Comparison of ENCODE assay signal across 8 cellular contexts in genomic region chr16:87490799-87491521, GRCh38. TPM values are rescaled to one million over a fixed set of nuclear protein-coding genes. Genes with fewer than 3 reads are reported as not detected.
A peak's percentile ranks its signal among the peaks of the same experiment; 100 is the strongest.
DNase-seq lines count a peak whose midpoint lies in the region; ATAC-seq, FAIRE-seq and TF ChIP-seq lines count a peak whose summit lies in the region.
"Not testable (repeated sequence)": the region's sequence is repeated elsewhere in the genome, so short reads cannot be mapped to it uniquely, and the experiment has no call there.

No MANE protein-coding gene starts in this region.

- H3K9ac ChIP-seq in BLaER1 (peak overlapping the region; percentile 71), endodermal cell (ENCODE audit: extremely low read depth, low read length, poor library complexity, severe bottlenecking) (peak overlapping the region; percentile 2), HepG2 (ENCODE audit: insufficient read depth, low read depth, low read length) (peak overlapping the region; percentile 72)
- not testable (repeated sequence) for H3K9ac ChIP-seq in KMS-11

- FAIRE-seq in HepG2 (lab: Jason Lieb, UNC) = not testable (repeated sequence)

- POLR2A ChIA-PET in HepG2 (lab: Yijun Ruan, JAX) = interaction anchor here (0.6 to 3.1 kb wide), 9 partner anchors 9 to 97 kb away, joined by 3 to 16 read pairs (median 4); no protein-coding TSS in a partner anchor

- TF ChIP-seq POLR2A in HepG2 (IDR thresholded peaks at IDR 0.05; ENCODE audit: insufficient read depth in 1 of 2, low read depth in 2 of 2, low read length in 2 of 2) = not testable (repeated sequence)

- H3K4me3 ChIP-seq in BLaER1 (peak overlapping the region; percentile 85), endodermal cell (ENCODE audit: low read length) (peak overlapping the region; percentile 75), HepG2 (replicated peaks in 1 of 3; ENCODE audit: insufficient read depth in 1 of 3, low read depth in 2 of 3, low read length in 3 of 3) (peak overlapping the region; percentile 62 to 93 (median 85)), retinal pigment epithelial cell (ENCODE audit: low read length) (peak overlapping the region; percentile 73)
- H3K4me3 ChIP-seq in KMS-11 (IDR thresholded peaks at IDR 0.05; ENCODE audit: insufficient read depth, low read depth, low read length) = not testable (repeated sequence)

- H3K36me3 ChIP-seq in BLaER1; KMS-11 (ENCODE audit: insufficient read depth); endodermal cell (ENCODE audit: control insufficient read depth, insufficient read depth, low read length); HepG2 (replicated peaks in 1 of 2; ENCODE audit: control insufficient read depth in 1 of 2, insufficient read depth in 2 of 2, low read length in 2 of 2): not testable (repeated sequence)

- not testable (repeated sequence) for TF ChIP-seq RAD21 in HepG2 (CRISPR knock-in tag; IDR thresholded peaks at IDR 0.05)

- BruUV-seq in HepG2 (replicated peaks; lab: Mats Ljungman, UMichigan) = not testable (repeated sequence)

- ATAC-seq in HepG2 = 0 out of 3 replicates have a peak, but pooled peaks have one; percentile 8

- peak; percentile 32 for DNase-seq in activated CD4-positive, alpha-beta T cell treated with anti-CD3 and anti-CD28 coated beads for 1 hour
- DNase-seq in activated naive CD4-positive, alpha-beta T cell treated with anti-CD3 and anti-CD28 coated beads, Interleukin-2, amount 50 U/mL, for 16 hours = peak; percentile 68
- DNase-seq in endodermal cell (peak; percentile 66), HepG2 (ENCODE audit: low spot score) (peak; percentile 44)
- DNase-seq in retinal pigment epithelial cell (ENCODE audit: low read depth) = not testable (repeated sequence)
- peak; percentile 40 to 66 (median 54) for DNase-seq in stimulated activated naive CD4-positive, alpha-beta T cell (lab: John Stamatoyannopoulos, UW)

- H4K20me1 ChIP-seq in BLaER1 = peaks cover 63% of the 10 kb centered on the region
- not testable (repeated sequence) for H4K20me1 ChIP-seq in KMS-11 (ENCODE audit: insufficient read depth)
- H4K20me1 ChIP-seq in HepG2 (ENCODE audit: insufficient read depth, low read length) = peaks cover 56% of the 10 kb centered on the region

- not testable (repeated sequence) for TF ChIP-seq EP300 in HepG2 (IDR thresholded peaks at IDR 0.05; ENCODE audit: low read depth in 2 of 2, low read length in 2 of 2); HepG2 (CRISPR knock-in tag; IDR thresholded peaks at IDR 0.05; ENCODE audit: borderline replicate concordance)

- H3K9me3 Mint-ChIP-seq in endodermal cell = not testable (repeated sequence)

- in situ Hi-C loops in HepG2 (cut with HindIII; ENCODE audit: extremely low pct_ligation_motif_present, low pct_unique_long_range_greater_than_20kb) = loop anchor here (5.0 kb wide), 1 partner anchor 51 kb away; no protein-coding TSS in a partner anchor

- peak overlapping the region; percentile 26 for H3K27ac Mint-ChIP-seq in endodermal cell

- not testable (repeated sequence) for H3K27ac ChIP-seq in BLaER1; KMS-11; endodermal cell (ENCODE audit: low read depth, low read length)
- peak overlapping the region; percentile 63 for H3K27ac ChIP-seq in HepG2 (ENCODE audit: extremely low read length, insufficient read depth, low read length)

- H3K79me2 ChIP-seq in KMS-11 (ENCODE audit: insufficient read depth, low read depth) (peaks cover 10% of the 10 kb centered on the region; the same call in 1 of the 2 replicates), HepG2 (ENCODE audit: insufficient read depth, low read length) (peaks cover 61% of the 10 kb centered on the region)

- not testable (repeated sequence) for H3K36me3 Mint-ChIP-seq in endodermal cell (ENCODE audit: low read depth)

- H3K4me1 Mint-ChIP-seq in endodermal cell = peaks cover 30% of the 10 kb centered on the region

- TF ChIP-seq CTCF in KMS-11 (conservative IDR thresholded peaks at IDR 0.05; ENCODE audit: low read depth, low read length); endodermal cell (conservative IDR thresholded peaks at IDR 0.05); HepG2 (CRISPR knock-in tag; IDR thresholded peaks at IDR 0.05); retinal pigment epithelial cell (conservative IDR thresholded peaks at IDR 0.05; ENCODE audit: low read depth, low read length): not testable (repeated sequence)

- H3K4me3 Mint-ChIP-seq in endodermal cell = peak overlapping the region; percentile 72

- H3K4me1 ChIP-seq in BLaER1 (peaks cover 68% of the 10 kb centered on the region), HepG2 (ENCODE audit: insufficient read depth, low read length) (peaks cover 70% of the 10 kb centered on the region)
- not testable (repeated sequence) for H3K4me1 ChIP-seq in KMS-11 (ENCODE audit: low read depth, poor library complexity, severe bottlenecking); endodermal cell (ENCODE audit: control insufficient read depth, insufficient read depth, low read length)

- intact Hi-C loops in HepG2 (cut with micrococcal nuclease; ENCODE audit: unreplicated experiment) = not testable (repeated sequence)

- CTCF ChIA-PET in HepG2 (lab: Yijun Ruan, JAX; ENCODE audit: low intra/inter-chr PET ratio, low total read pairs) = not testable (repeated sequence)

- H3K27me3 Mint-ChIP-seq in endodermal cell (ENCODE audit: insufficient read depth) = not testable (repeated sequence)

- H3K4me2 ChIP-seq in BLaER1 (peak overlapping the region; percentile 98), KMS-11 (peak overlapping the region; percentile 21; the same call in 1 of the 2 replicates), HepG2 (ENCODE audit: low read depth, low read length) (peak overlapping the region; percentile 94)

- H2AFZ ChIP-seq in KMS-11 (ENCODE audit: low read depth); HepG2 (ENCODE audit: low read length): not testable (repeated sequence)

- H3K9me3 ChIP-seq in BLaER1; endodermal cell (ENCODE audit: control insufficient read depth, low read length); HepG2 (ENCODE audit: low read length): not testable (repeated sequence)

- 59 to 70% methylated on average over 26 to 45 of the region's 45 CpGs for WGBS in endodermal cell (ENCODE audit: insufficient coverage in 1 of 2, insufficient read length in 1 of 2), 2 experiments
- WGBS in HepG2 (ENCODE audit: low lambda C conversion rate) = 4% methylated on average over 30 of the region's 45 CpGs

- H3K27me3 ChIP-seq in BLaER1; KMS-11 (ENCODE audit: insufficient read depth, low read depth); endodermal cell (ENCODE audit: control insufficient read depth, insufficient read depth, low read length, poor library complexity, severe bottlenecking); HepG2 (ENCODE audit: control insufficient read depth in 1 of 2, insufficient read depth in 2 of 2, low read length in 2 of 2): not testable (repeated sequence)

TF ChIP-seq in HepG2, 621 proteins besides CTCF, POLR2A, EP300 and RAD21 (continues in another document):
- 0 out of 2 replicates have a peak, but pooled peaks have one; percentile 54 for TF ChIP-seq TEAD2 (CRISPR knock-in tag; IDR thresholded peaks at IDR 0.05)
- TF ChIP-seq ZNF414 (CRISPR knock-in tag; IDR thresholded peaks at IDR 0.05) = peak; percentile 52; the same call in 1 of the 2 replicates
- TF ChIP-seq FOSL2 (CRISPR knock-in tag; IDR thresholded peaks at IDR 0.05) = 0 out of 2 replicates have a peak, but pooled peaks have one; percentile 21
- peak; percentile 62; the same call in 2 of the 3 replicates for TF ChIP-seq MXI1 (IDR thresholded peaks at IDR 0.05; ENCODE audit: borderline replicate concordance, low read depth, low read length)
- peak; percentile 69 for TF ChIP-seq MYC (CRISPR knock-in tag; IDR thresholded peaks at IDR 0.05; ENCODE audit: borderline replicate concordance)

RNA-seq across cellular contexts. Expression of gene ZCCHC14, which starts 1.9 kb away (rescaled TPM):
- total RNA-seq in endodermal cell (10 to 100 TPM; 27.3 to 33.7 TPM), HepG2 (2016; rRNA removed; fragmentation: Illumina TruSeq; extraction: Trizol) (12.5 and 20.4 TPM in 2 replicates)
- 32.5 TPM for polyA plus RNA-seq in endodermal cell (2013, experiment 1 of 2)
- 30.0 TPM for polyA plus RNA-seq in endodermal cell (2013, experiment 2 of 2)
- 10.4 and 15.8 TPM in 2 replicates for total RNA-seq in HepG2 (2016; cell fraction: cytosol; rRNA removed; fragmentation: Illumina TruSeq; extraction: Trizol; ENCODE audit: low read depth)
- 11.4 and 19.2 TPM in 2 replicates for total RNA-seq in HepG2 (2016; cell fraction: insoluble cytoplasmic fraction; rRNA removed; fragmentation: Illumina TruSeq; extraction: Trizol)
- 9.4 and 10.4 TPM in 2 replicates for total RNA-seq in HepG2 (2016; cell fraction: membrane; rRNA removed; fragmentation: Illumina TruSeq; extraction: Trizol)
- 21.7 and 25.2 TPM in 2 replicates for total RNA-seq in HepG2 (2016; cell fraction: nucleus; rRNA removed; fragmentation: Illumina TruSeq; extraction: Trizol)
- 12.4 and 13.9 TPM in 2 replicates for polyA plus RNA-seq in HepG2 (2011; rRNA removed)
- polyA plus RNA-seq in HepG2 (2011; cell fraction: cytosol; rRNA removed) = 7.2 and 8.1 TPM in 2 replicates
- polyA plus RNA-seq in HepG2 (2011; cell fraction: nucleus; rRNA removed) = 44.4 and 55.9 TPM in 2 replicates
- polyA plus RNA-seq in HepG2 (2012) = 24.9 and 25.6 TPM in 2 replicates
- 0.75 and 0.90 TPM in 2 replicates for polyA plus RNA-seq in HepG2 (2016; cell fraction: cytosol; fragmentation: Illumina TruSeq; extraction: Trizol; ENCODE audit: low read depth)
- polyA plus RNA-seq in HepG2 (2016; cell fraction: insoluble cytoplasmic fraction; fragmentation: Illumina TruSeq; extraction: Trizol; ENCODE audit: low read depth) = 19.5 and 24.4 TPM in 2 replicates
- 3.1 and 3.9 TPM in 2 replicates for polyA plus RNA-seq in HepG2 (2016; cell fraction: membrane; fragmentation: Illumina TruSeq; extraction: Trizol; ENCODE audit: low read depth)
- 46.5 and 48.4 TPM in 2 replicates for polyA plus RNA-seq in HepG2 (2016; cell fraction: nucleus; fragmentation: Illumina TruSeq; extraction: Trizol; ENCODE audit: insufficient read depth, low read depth)
- 16.6 and 28.7 TPM in 2 replicates for polyA minus RNA-seq in HepG2 (2011; rRNA and poly(A)+ RNA removed; ENCODE audit: low replicate concordance)
- polyA minus RNA-seq in HepG2 (2011; cell fraction: cytosol; rRNA and poly(A)+ RNA removed) = 20.6 and 23.9 TPM in 2 replicates
- 24.0 and 26.7 TPM in 2 replicates for polyA minus RNA-seq in HepG2 (2011; cell fraction: nucleus; rRNA and poly(A)+ RNA removed)

Comparison
In these comparisons a context has a peak if more than half of its experiments do, and no peak if none do; other contexts are left out.
1. H3K4me2 ChIP-seq: peak in every context shown above with its lines; median percentile 98 in BLaER1; 94 in HepG2; 21 in KMS-11.